In the genomic region with DNA sequence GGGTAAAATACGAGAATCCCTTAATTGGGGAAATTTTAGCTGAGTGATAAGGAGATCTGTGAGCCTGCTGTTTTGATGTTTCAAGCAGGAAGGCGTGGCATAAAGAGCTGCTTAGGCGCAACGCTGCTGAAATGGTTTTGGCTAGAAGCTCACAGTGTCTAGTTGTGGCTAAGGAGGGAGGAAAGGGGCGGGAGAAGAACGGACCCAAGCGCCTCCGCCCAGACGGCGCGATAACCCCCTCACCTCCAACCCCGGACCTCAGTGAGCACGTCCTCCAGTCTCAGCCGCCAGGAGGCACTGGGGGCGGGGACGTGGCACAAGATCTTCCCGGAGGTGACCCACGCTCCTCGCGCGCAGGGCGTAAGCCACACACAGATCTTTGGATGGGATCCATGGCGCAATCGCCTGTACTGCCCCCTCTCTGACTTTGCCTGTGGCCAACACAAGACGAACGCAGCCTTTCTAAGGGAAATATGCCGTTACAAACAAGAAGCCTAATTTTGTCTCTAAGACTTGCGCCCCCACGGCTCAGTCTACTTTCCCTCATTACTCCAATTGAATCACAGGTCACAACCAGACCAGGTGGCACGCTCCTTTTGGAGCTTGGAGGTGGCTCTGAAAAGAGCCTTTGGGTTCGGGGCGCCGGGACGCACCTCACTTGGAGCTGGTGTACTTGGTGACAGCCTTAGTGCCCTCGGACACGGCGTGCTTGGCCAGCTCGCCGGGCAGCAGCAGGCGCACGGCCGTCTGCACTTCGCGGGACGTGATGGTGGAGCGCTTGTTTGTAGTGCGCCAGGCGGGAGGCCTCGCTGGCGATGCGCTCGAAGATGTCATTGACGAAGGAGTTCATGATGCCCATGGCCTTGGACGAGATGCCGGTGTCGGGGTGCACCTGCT, we compare ENCODE assay signal across 8 cellular contexts. TPM values are rescaled to one million over a fixed set of nuclear protein-coding genes. Genes with fewer than 3 reads are reported as not detected.
DNase-seq lines count a peak whose midpoint lies in the region; ATAC-seq and TF ChIP-seq lines count a peak whose summit lies in the region.

No MANE protein-coding gene starts in this region.

- H3K23ac ChIP-seq in IMR-90 (ENCODE audit: low read depth, low read length) = no peak overlapping the region

- H3K27me3 Mint-ChIP-seq in WTC11 (ENCODE audit: low read depth) (peaks cover 62% of the 10 kb centered on the region), neural crest cell (ENCODE audit: low read depth) (peaks cover 81% of the 10 kb centered on the region)

- no peak for TF ChIP-seq RAD21 in IMR-90 (IDR thresholded peaks at IDR 0.05; ENCODE audit: low read length)

- no peak overlapping the region for H2AK5ac ChIP-seq in IMR-90 (ENCODE audit: low read depth, low read length)

- H2BK5ac ChIP-seq in IMR-90 (ENCODE audit: low read depth, low read length, poor library complexity, severe bottlenecking) = no peak overlapping the region

- H3K56ac ChIP-seq in IMR-90 (ENCODE audit: extremely low read depth, insufficient read depth, low read length) = no peak overlapping the region

- in situ Hi-C loops in IMR-90 (cut with MboI; ENCODE audit: low sequenced_read_pairs) = no loop called here

- H3K9me3 ChIP-seq in IMR-90 (ENCODE audit: control insufficient read depth, insufficient read depth, low read length) = no peaks in the 10 kb centered on the region
- no peaks in the 10 kb centered on the region for H3K9me3 ChIP-seq in effector memory CD4-positive, alpha-beta T cell (ENCODE audit: control insufficient read depth, low read length)

- no peak overlapping the region for H3K9ac ChIP-seq in IMR-90 (ENCODE audit: low read depth, low read length)

- POLR2A ChIA-PET in IMR-90 (lab: Charles Lee; ENCODE audit: unreplicated experiment) = interaction anchor here (0.6 kb wide), 1 partner anchor 59 kb away, joined by 3 read pairs; no protein-coding TSS in a partner anchor
- POLR2A ChIA-PET in WTC11 (lab: Charles Lee) = interaction anchor here (0.6 to 2.2 kb wide), 8 partner anchors 11 to 298 kb away, joined by 3 to 11 read pairs (median 4); a partner anchor contains a TSS

- H4K91ac ChIP-seq in IMR-90 (ENCODE audit: insufficient read depth, low read depth, low read length) = no peak overlapping the region

- peak; percentile 48 for ATAC-seq in GM21367 (IDR thresholded peaks at IDR 0.05; ENCODE audit: unreplicated experiment)
- peak; percentile 4; the same call in 1 of the 2 replicates for ATAC-seq in IMR-90 (ENCODE audit: low read depth)
- ATAC-seq in WTC11 = peak; percentile 76

- H3K9me3 Mint-ChIP-seq in WTC11 = no peaks in the 10 kb centered on the region
- H3K9me3 Mint-ChIP-seq in neural crest cell = no peaks in the 10 kb centered on the region

- CTCF ChIA-PET in IMR-90 (lab: Yijun Ruan, JAX) (interaction anchor here (1.2 kb wide), 2 partner anchors 15 to 71 kb away, joined by 3 to 4 read pairs; no protein-coding TSS in a partner anchor), WTC11 (lab: Charles Lee) (interaction anchor here (0.6 to 2.7 kb wide), 16 partner anchors 8 to 465 kb away, joined by 3 to 9 read pairs (median 4); no protein-coding TSS in a partner anchor)

- peak overlapping the region; percentile 92 for H2AFZ ChIP-seq in IMR-90 (replicated peaks; ENCODE audit: low read length, poor library complexity)

- H3K4me2 ChIP-seq in IMR-90 (ENCODE audit: low read depth, low read length) = peak overlapping the region; percentile 25; the same call in 1 of the 2 replicates

- no peak overlapping the region for H2BK120ac ChIP-seq in IMR-90 (ENCODE audit: low read depth, low read length)

- no peak overlapping the region for H3K27ac ChIP-seq in IMR-90 (ENCODE audit: insufficient read depth, low read length)
- no peak overlapping the region for H3K27ac ChIP-seq in effector memory CD4-positive, alpha-beta T cell (ENCODE audit: insufficient read depth, low read length, poor library complexity, severe bottlenecking)

- no peak overlapping the region for H4K5ac ChIP-seq in IMR-90 (ENCODE audit: low read depth, low read length)

- intact Hi-C loops in IMR-90 (cut with micrococcal nuclease) = no loop called here

- no peak overlapping the region for H2BK15ac ChIP-seq in IMR-90 (ENCODE audit: low read depth, low read length)

- H4K20me1 ChIP-seq in IMR-90 (ENCODE audit: insufficient read depth, low read length) = no peaks in the 10 kb centered on the region

- H3K27ac Mint-ChIP-seq in WTC11 (peak overlapping the region; percentile 83), neural crest cell (ENCODE audit: unreplicated experiment) (peak overlapping the region; percentile 69)

- H3K4me1 ChIP-seq in IMR-90 (ENCODE audit: control insufficient read depth, insufficient read depth, low read length) = peaks cover 2% of the 10 kb centered on the region; the same call in 1 of the 2 replicates
- H3K4me1 ChIP-seq in effector memory CD4-positive, alpha-beta T cell (ENCODE audit: control insufficient read depth, insufficient read depth, low read length, poor library complexity, severe bottlenecking) = peaks cover 32% of the 10 kb centered on the region

- no peak overlapping the region for H2AK9ac ChIP-seq in IMR-90 (replicated peaks; ENCODE audit: low read depth, low read length, poor library complexity)

- no peak overlapping the region for H4K8ac ChIP-seq in IMR-90 (ENCODE audit: low read depth in 2 of 2, low read length in 2 of 2)

- dilution Hi-C loops in IMR-90 (cut with HindIII; ENCODE audit: low sequenced_read_pairs, unreplicated experiment) = no loop called here

- DNase-seq in DMS79 (lab: John Stamatoyannopoulos, UW) (peak; percentile 53), IMR-90 (peak; percentile 4), WTC11 (ENCODE audit: low spot score) (peak; percentile 73), neural crest cell (ENCODE audit: low read depth, low spot score) (peak; percentile 37), cerebellar cortex (ENCODE audit: low spot score) (no peak), NCI-H446 treated with DMSO at 0.1 percent for 48 hours (lab: John Stamatoyannopoulos, UW) (no peak)
- peak; percentile 27 to 47 (median 31) for DNase-seq in effector memory CD4-positive, alpha-beta T cell

- H3K18ac ChIP-seq in IMR-90 (ENCODE audit: low read depth, low read length) = no peak overlapping the region

- no peaks in the 10 kb centered on the region for H3K9me1 ChIP-seq in IMR-90 (ENCODE audit: insufficient read depth, low read length)

- H3K4me3 ChIP-seq in IMR-90 (ENCODE audit: insufficient read depth, low read depth, low read length) = 0 out of 2 replicates have a peak overlapping the region, but pooled peaks have one; percentile 3
- H3K4me3 ChIP-seq in effector memory CD4-positive, alpha-beta T cell (ENCODE audit: insufficient read depth, low read depth, low read length, poor library complexity, severe bottlenecking) = peak overlapping the region; percentile 55

- TF ChIP-seq POLR2A in IMR-90 (IDR thresholded peaks at IDR 0.05; ENCODE audit: low read depth, low read length) = no peak

- no TSS peak for BruUV-seq in IMR-90 (replicated peaks; lab: Mats Ljungman, UMichigan)

- no peak overlapping the region for H2BK20ac ChIP-seq in IMR-90 (ENCODE audit: low read depth, low read length)

- 6% methylated on average over 12 of the region's 56 CpGs; no CpG with 5 or more reads in 1 of the 2 experiments for WGBS in IMR-90 (ENCODE audit: extremely low coverage in 2 of 2, insufficient read length in 1 of 2), 2 experiments

- H3K4me1 Mint-ChIP-seq in WTC11 = peaks cover 40% of the 10 kb centered on the region
- H3K4me1 Mint-ChIP-seq in neural crest cell = peaks cover 40% of the 10 kb centered on the region

- H3K36me3 Mint-ChIP-seq in WTC11 (no peaks in the 10 kb centered on the region), neural crest cell (ENCODE audit: low read depth) (no peaks in the 10 kb centered on the region)

- H3K4me3 Mint-ChIP-seq in WTC11 (peak overlapping the region; percentile 89), neural crest cell (peak overlapping the region; percentile 88)

- no peak overlapping the region for H3K14ac ChIP-seq in IMR-90 (replicated peaks; ENCODE audit: low read depth, low read length)

- no peaks in the 10 kb centered on the region for H3K36me3 ChIP-seq in IMR-90 (ENCODE audit: control insufficient read depth, insufficient read depth, low read length)
- no peaks in the 10 kb centered on the region for H3K36me3 ChIP-seq in effector memory CD4-positive, alpha-beta T cell (ENCODE audit: control insufficient read depth, insufficient read depth, low read length)

- H3K4ac ChIP-seq in IMR-90 (ENCODE audit: low read depth, low read length) = no peak overlapping the region

- H3K79me1 ChIP-seq in IMR-90 (ENCODE audit: low read depth in 1 of 2, low read length in 2 of 2) = peaks cover 0 to 10% of the 10 kb centered on the region in 2 experiments; a peak in 2 of 4 replicates

- H3K27me3 ChIP-seq in IMR-90 (ENCODE audit: control insufficient read depth, insufficient read depth, low read length) = peaks cover 19% of the 10 kb centered on the region
- H3K27me3 ChIP-seq in effector memory CD4-positive, alpha-beta T cell (replicated peaks; ENCODE audit: control insufficient read depth, insufficient read depth, low read length, poor library complexity, severe bottlenecking) = no peaks in the 10 kb centered on the region

- TF ChIP-seq CTCF in IMR-90 (conservative IDR thresholded peaks at IDR 0.05; ENCODE audit: low read depth, low read length) = no peak
- TF ChIP-seq CTCF in WTC11 (IDR thresholded peaks at IDR 0.05) = no peak
- TF ChIP-seq CTCF in neural crest cell (conservative IDR thresholded peaks at IDR 0.05) = peak; percentile 41

TF ChIP-seq in IMR-90, 13 proteins besides CTCF, POLR2A, EP300 and RAD21 (continues in another document):
- TF ChIP-seq SMC3 (IDR thresholded peaks at IDR 0.05; ENCODE audit: low read depth, low read length) = no peak

TF ChIP-seq in WTC11, 78 proteins besides CTCF, POLR2A, EP300 and RAD21 (continues in another document):
- 0 out of 2 replicates have a peak, but pooled peaks have one; percentile 5 for TF ChIP-seq TEAD4 (CRISPR knock-in tag; IDR thresholded peaks at IDR 0.05)

RNA-seq across cellular contexts. Expression of a gene that starts 23.4 kb away (rescaled TPM):
- total RNA-seq in IMR-90 (2012; rRNA removed) (13.6 and 14.0 TPM in 2 replicates), WTC11 (2021) (121 to 141 TPM (median 121 TPM) in 3 replicates), neural crest cell (117 and 129 TPM in 2 replicates)
- polyA plus RNA-seq in IMR-90 (2012; rRNA removed) = 55.4 and 60.2 TPM in 2 replicates
- polyA plus RNA-seq in IMR-90 (2012; cell fraction: cytosol; rRNA removed) = 66.0 and 74.1 TPM in 2 replicates
- 23.7 and 33.7 TPM in 2 replicates for polyA plus RNA-seq in IMR-90 (2012; cell fraction: nucleus; rRNA removed; ENCODE audit: low replicate concordance)

RNA-seq across cellular contexts. Expression of a gene that starts 47.1 kb away (rescaled TPM):
- total RNA-seq in IMR-90 (2012; rRNA removed) (not detected in 2 replicates), WTC11 (2021) (1.5 to 2.7 TPM (median 2.6 TPM) in 3 replicates), neural crest cell (4.7 and 6.3 TPM in 2 replicates)
- 0.26 and 0.39 TPM in 2 replicates for polyA plus RNA-seq in IMR-90 (2012; rRNA removed)
- polyA plus RNA-seq in IMR-90 (2012; cell fraction: cytosol; rRNA removed) = 0.06 and 0.11 TPM in 2 replicates
- 2.9 and 3.3 TPM in 2 replicates for polyA plus RNA-seq in IMR-90 (2012; cell fraction: nucleus; rRNA removed; ENCODE audit: low replicate concordance)

RNA-seq across cellular contexts. Expression of a gene that starts 57.2 kb away (rescaled TPM):
- total RNA-seq in IMR-90 (2012; rRNA removed) (6.8 and 7.2 TPM in 2 replicates), WTC11 (2021) (27.9 to 34.3 TPM (median 28.4 TPM) in 3 replicates), neural crest cell (38.4 and 45.3 TPM in 2 replicates)
- 15.1 and 16.2 TPM in 2 replicates for polyA plus RNA-seq in IMR-90 (2012; rRNA removed)
- polyA plus RNA-seq in IMR-90 (2012; cell fraction: cytosol; rRNA removed) = 14.7 and 18.5 TPM in 2 replicates
- polyA plus RNA-seq in IMR-90 (2012; cell fraction: nucleus; rRNA removed; ENCODE audit: low replicate concordance) = 28.2 and 54.2 TPM in 2 replicates

Comparison
In these comparisons a context has a peak if more than half of its experiments do, and no peak if none do; other contexts are left out.
1. DNase-seq: peak in DMS79 (single experiment), IMR-90 (single experiment), WTC11 (single experiment), effector memory CD4-positive, alpha-beta T cell (3 of 3) and neural crest cell (single experiment); none in cerebellar cortex (single experiment) and NCI-H446 treated with DMSO at 0.1 percent for 48 hours (single experiment).
2. ATAC-seq: peak in every context shown above with its lines; median percentile 76 in WTC11; 48 in GM21367; 4 in IMR-90.